In the genomic region with DNA sequence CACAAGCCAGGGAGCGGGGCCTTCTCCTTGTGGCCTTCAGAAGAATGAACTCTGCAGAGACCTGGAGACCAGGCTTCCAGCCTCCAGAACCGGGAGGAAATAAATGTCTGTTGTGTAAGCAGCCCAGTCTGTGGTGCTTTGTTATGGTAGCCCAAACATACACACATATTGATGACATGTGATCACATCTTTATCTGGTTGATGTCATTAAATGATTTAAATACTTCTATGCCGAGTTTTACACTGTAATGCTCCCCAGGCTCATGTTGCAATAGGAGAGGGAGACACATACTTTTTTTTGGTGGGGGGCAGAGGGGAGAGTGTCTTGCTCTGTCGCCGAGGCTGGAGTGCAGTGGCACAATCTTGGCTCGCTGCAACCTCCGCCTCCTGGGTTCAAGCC, we compare ENCODE assay signal across 22 cellular contexts.
DNase-seq lines count a peak whose midpoint lies in the region; ATAC-seq and TF ChIP-seq lines count a peak whose summit lies in the region.
"Had no signal": no experiment of that assay in that cellular context is flagged by ENCODE, and none has a peak within 500 bp of the region (broad histone marks: within the 10 kb centered on the region; RNA-seq: fewer than 3 reads in every experiment).

No MANE protein-coding gene starts in this region.

- H3K4me1 ChIP-seq in SK-N-SH (ENCODE audit: control insufficient read depth in 1 of 2, insufficient read depth in 2 of 2, low read depth in 1 of 2, low read length in 1 of 2): no peaks in the 10 kb centered on the region
- H3K4me1 ChIP-seq: BE2C, SJCRH30 had no signal

- H3K36me3 ChIP-seq in SK-N-SH (replicated peaks in 1 of 2; ENCODE audit: control insufficient read depth in 1 of 2, insufficient read depth in 2 of 2, low read length in 1 of 2): no peaks in the 10 kb centered on the region
- H3K36me3 ChIP-seq: BE2C, MG63, SJCRH30 had no signal

- POLR2A ChIA-PET in SK-N-SH (lab: Yijun Ruan, JAX): no interaction called here

- no peaks in the 10 kb centered on the region for H3F3A ChIP-seq in SK-N-SH (replicated peaks; ENCODE audit: insufficient read depth)

- ATAC-seq in SK-N-SH treated with all-trans-retinoic acid at 6 μM for 48 hours: peak; percentile 32; the same call in 2 of the 3 replicates
- ATAC-seq in HG03196 (IDR thresholded peaks at IDR 0.05; ENCODE audit: unreplicated experiment): no peak
- ATAC-seq: Panc1 had no signal

- H3K9ac ChIP-seq in SK-N-SH: no peak overlapping the region

- no peaks in the 10 kb centered on the region for H4K20me1 ChIP-seq in SK-N-SH (ENCODE audit: insufficient read depth)

- 95% methylated on average over 7 of the region's 7 CpGs for WGBS in SK-N-SH (ENCODE audit: low lambda C conversion rate)

- TF ChIP-seq EP300 in SK-N-SH (IDR thresholded peaks at IDR 0.05; ENCODE audit: borderline replicate concordance in 1 of 2, low read depth in 1 of 2, low read length in 1 of 2): no peak

- H3K9me3 ChIP-seq in SK-N-SH: no peaks in the 10 kb centered on the region
- H3K9me3 ChIP-seq: BE2C, MG63, SJCRH30 had no signal

- no peak overlapping the region for H3K4me3 ChIP-seq in SK-N-SH (ENCODE audit: low read depth in 2 of 2, low read length in 1 of 2)
- no peak overlapping the region for H3K4me3 ChIP-seq in cardiac fibroblast (replicated peaks in 1 of 2; ENCODE audit: low read depth in 2 of 2, low read length in 2 of 2)
- no peak overlapping the region for H3K4me3 ChIP-seq in fibroblast of pulmonary artery (replicated peaks; ENCODE audit: low read depth, low read length)
- H3K4me3 ChIP-seq: MG63, SJCRH30 had no signal

- DNase-seq in SK-N-SH: no peak
- DNase-seq in cardiac fibroblast (ENCODE audit: low read depth in 2 of 2): peak; percentile 19 to 36
- peak; percentile 28 for DNase-seq in fibroblast of pulmonary artery (ENCODE audit: low read depth)
- DNase-seq in SW 1271 (lab: John Stamatoyannopoulos, UW): no peak
- no peak for DNase-seq in iPS-NIHi11 (ENCODE audit: low spot score)
- DNase-seq in NCI-H1105 treated with DMSO at 0.1 percent for 48 hours (lab: John Stamatoyannopoulos, UW): no peak
- DNase-seq: BE2C; CD4-positive, CD25-positive, alpha-beta regulatory T cell; COR-L47; DMS 273 treated with DMSO at 0.1 percent for 48 hours; DND-41; GDM1; Kasumi-1; MG63; NCI-H1048; NCI-H1436 treated with DMSO at 0.1 percent for 48 hours; NCI-H2029 treated with DMSO at 0.1 percent for 48 hours; SJCRH30 had no signal

- no peak for TF ChIP-seq CTCF in SK-N-SH (IDR thresholded peaks at IDR 0.05)
- TF ChIP-seq CTCF in cardiac fibroblast (IDR thresholded peaks at IDR 0.05; ENCODE audit: low read depth, low read length): no peak
- no peak for TF ChIP-seq CTCF in fibroblast of pulmonary artery (IDR thresholded peaks at IDR 0.05; ENCODE audit: low read length, missing control alignments)

- no peak for TF ChIP-seq RAD21 in SK-N-SH (IDR thresholded peaks at IDR 0.05; ENCODE audit: low read length)

- CTCF ChIA-PET in SK-N-SH (lab: Yijun Ruan, JAX): no interaction called here

- no peaks in the 10 kb centered on the region for H3K9me2 ChIP-seq in SK-N-SH

- H3K79me2 ChIP-seq in SK-N-SH (ENCODE audit: insufficient read depth): no peaks in the 10 kb centered on the region

- no peak overlapping the region for H3K27ac ChIP-seq in SK-N-SH (ENCODE audit: low read depth in 2 of 2, low read length in 1 of 2)
- H3K27ac ChIP-seq: 22Rv1, SJCRH30 had no signal

- H3K4me2 ChIP-seq in SK-N-SH: no peak overlapping the region

- H2AFZ ChIP-seq in SK-N-SH (ENCODE audit: low read depth): no peak overlapping the region

- no peaks in the 10 kb centered on the region for H3K27me3 ChIP-seq in SK-N-SH (ENCODE audit: insufficient read depth)
- H3K27me3 ChIP-seq: MG63, SJCRH30 had no signal

TF ChIP-seq in SK-N-SH treated with all-trans-retinoic acid at 6 μM for 48 hours, 23 proteins besides CTCF, POLR2A, EP300 and RAD21:
- TF ChIP-seq BACH2 (CRISPR knock-in tag; IDR thresholded peaks at IDR 0.05; ENCODE audit: borderline replicate concordance) (no peak), SNAI2 (CRISPR knock-in tag; IDR thresholded peaks at IDR 0.05) (no peak), TOX (CRISPR knock-in tag; IDR thresholded peaks at IDR 0.05; ENCODE audit: borderline replicate concordance) (no peak), ISL1 (CRISPR knock-in tag; IDR thresholded peaks at IDR 0.05) (no peak)
- TF ChIP-seq, protein P1, sequence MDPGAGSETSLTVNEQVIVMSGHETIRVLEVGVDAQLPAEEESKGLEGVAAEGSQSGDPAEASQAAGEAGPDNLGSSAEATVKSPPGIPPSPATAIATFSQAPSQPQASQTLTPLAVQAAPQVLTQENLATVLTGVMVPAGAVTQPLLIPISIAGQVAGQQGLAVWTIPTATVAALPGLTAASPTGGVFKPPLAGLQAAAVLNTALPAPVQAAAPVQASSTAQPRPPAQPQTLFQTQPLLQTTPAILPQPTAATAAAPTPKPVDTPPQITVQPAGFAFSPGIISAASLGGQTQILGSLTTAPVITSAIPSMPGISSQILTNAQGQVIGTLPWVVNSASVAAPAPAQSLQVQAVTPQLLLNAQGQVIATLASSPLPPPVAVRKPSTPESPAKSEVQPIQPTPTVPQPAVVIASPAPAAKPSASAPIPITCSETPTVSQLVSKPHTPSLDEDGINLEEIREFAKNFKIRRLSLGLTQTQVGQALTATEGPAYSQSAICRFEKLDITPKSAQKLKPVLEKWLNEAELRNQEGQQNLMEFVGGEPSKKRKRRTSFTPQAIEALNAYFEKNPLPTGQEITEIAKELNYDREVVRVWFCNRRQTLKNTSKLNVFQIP (CRISPR knock-in tag; IDR thresholded peaks at IDR 0.05; ENCODE audit: borderline replicate concordance, low read depth): no peak

TF ChIP-seq in SK-N-SH, 30 proteins besides CTCF, POLR2A, EP300 and RAD21:
- no peak for TF ChIP-seq FOXJ3 (CRISPR knock-in tag; IDR thresholded peaks at IDR 0.05)
- no peak for TF ChIP-seq SMC3 (IDR thresholded peaks at IDR 0.05; ENCODE audit: low read depth, low read length)
- no peak for TF ChIP-seq FOSL2 (IDR thresholded peaks at IDR 0.05; ENCODE audit: borderline replicate concordance, low read depth)
- no peak for TF ChIP-seq EZH2phosphoT487 (IDR thresholded peaks at IDR 0.05; ENCODE audit: borderline replicate concordance, low read depth)
- no peak for TF ChIP-seq FOXM1 (IDR thresholded peaks at IDR 0.05; ENCODE audit: low read depth)
- TF ChIP-seq USF1 (IDR thresholded peaks at IDR 0.05; ENCODE audit: borderline replicate concordance, low read depth): no peak
- TF ChIP-seq NFIC (IDR thresholded peaks at IDR 0.05; ENCODE audit: borderline replicate concordance): no peak
- TF ChIP-seq REST (IDR thresholded peaks at IDR 0.05; ENCODE audit: low read depth, low read length): no peak
- TF ChIP-seq RCOR1 (IDR thresholded peaks at IDR 0.05; ENCODE audit: low read length): no peak
- no peak for TF ChIP-seq NRF1 (IDR thresholded peaks at IDR 0.05; ENCODE audit: low read depth, low read length)
- no peak for TF ChIP-seq ELF1 (IDR thresholded peaks at IDR 0.05)
- TF ChIP-seq ZBTB33 (IDR thresholded peaks at IDR 0.05; ENCODE audit: borderline replicate concordance, low read depth): no peak
- TF ChIP-seq MAX (IDR thresholded peaks at IDR 0.05; ENCODE audit: low read depth): no peak

Comparison
In these comparisons a context has a peak if more than half of its experiments do, and no peak if none do; other contexts are left out.
1. DNase-seq: peak in cardiac fibroblast (2 of 2) and fibroblast of pulmonary artery (single experiment); none in SK-N-SH (single experiment), SW 1271 (0 of 2), iPS-NIHi11 (single experiment) and NCI-H1105 treated with DMSO at 0.1 percent for 48 hours (single experiment).